8 cellular contexts compared by ENCODE assay signal in the genomic region with DNA sequence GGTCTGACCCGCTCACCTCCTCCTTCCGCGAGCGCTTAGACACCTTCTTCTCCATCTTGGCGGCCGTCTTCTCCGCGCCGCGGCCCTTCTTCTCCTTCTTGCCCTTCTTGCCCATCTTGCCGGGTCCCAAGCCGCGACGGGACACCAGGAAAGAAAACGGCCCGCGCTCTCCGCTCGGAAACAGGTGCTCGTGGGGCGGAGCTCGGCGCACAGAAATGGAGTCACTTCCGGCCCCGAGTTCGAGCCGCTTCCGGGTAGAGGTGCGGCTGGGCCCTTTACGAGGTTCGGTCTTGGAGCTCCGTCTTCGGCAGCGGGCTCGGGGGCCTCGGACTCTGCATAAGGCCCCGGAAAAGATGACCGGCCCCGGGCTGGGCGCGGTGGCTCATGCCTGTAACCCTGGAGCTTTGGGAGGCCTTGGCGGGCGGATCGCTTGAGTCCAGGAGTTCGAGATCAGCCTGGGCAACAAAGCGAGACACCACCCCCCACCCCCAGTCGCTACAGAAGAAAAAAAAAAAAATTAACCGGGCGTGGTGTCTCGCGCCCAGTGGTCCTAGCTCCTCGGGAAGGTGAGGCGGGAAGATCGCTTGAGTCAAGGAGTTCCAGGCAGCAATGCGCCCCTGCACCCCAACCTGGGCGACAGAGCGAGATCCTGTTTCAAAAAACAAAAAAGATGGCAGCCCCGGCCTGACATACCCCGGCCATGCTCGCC. TPM values are rescaled to one million over a fixed set of nuclear protein-coding genes. Genes with fewer than 3 reads are reported as not detected.
DNase-seq lines count a peak whose midpoint lies in the region; ATAC-seq and TF ChIP-seq lines count a peak whose summit lies in the region.

Gene KLHDC4, minus strand, starts transcription at position 211 of the 709 bp plus-strand sequence. Its CDS starts 96 bp downstream, at position 115.

- H3K36me3 ChIP-seq in CD4-positive, CD25-positive, alpha-beta regulatory T cell (ENCODE audit: control insufficient read depth, insufficient read depth, low read length), result peaks cover 28% of the 10 kb centered on the region
- peaks cover 8 to 24% of the 10 kb centered on the region in 2 donors for H3K36me3 ChIP-seq in mucosa of rectum (ENCODE audit: control insufficient read depth in 2 of 2, insufficient read depth in 2 of 2, low read length in 2 of 2)

- H3K4me1 Mint-ChIP-seq in CD4-positive, CD25-positive, alpha-beta regulatory T cell, result peaks cover 11 to 47% (median 32%) of the 10 kb centered on the region in 4 donors

- peaks cover 15% of the 10 kb centered on the region for H3K27me3 Mint-ChIP-seq in CD4-positive, CD25-positive, alpha-beta regulatory T cell

- no peaks in the 10 kb centered on the region for H3K9me3 ChIP-seq in CD4-positive, CD25-positive, alpha-beta regulatory T cell (ENCODE audit: control insufficient read depth in 2 of 2, low read length in 2 of 2)
- no peaks in the 10 kb centered on the region for H3K9me3 ChIP-seq in mucosa of rectum (ENCODE audit: control insufficient read depth in 2 of 2, low read length in 2 of 2)

- DNase-seq in CD4-positive, CD25-positive, alpha-beta regulatory T cell, result peak; percentile 85 to 94 (median 88)
- DNase-seq in HS-27A (ENCODE audit: low read depth), result peak; percentile 64
- peak; percentile 90 for DNase-seq in activated T-cell treated with anti-CD3 and anti-CD28 coated beads, Interleukin-2, amount 50 U/mL, for 1 hour
- peak; percentile 92 to 94 for DNase-seq in erythroblast (lab: John Stamatoyannopoulos, UW)
- peak; percentile 72 to 83 for DNase-seq in stimulated activated CD8-positive, alpha-beta memory T cell treated with anti-CD3 and anti-CD28 coated beads, Interleukin-4, amount 100 ng/mL, for 4 hours (ENCODE audit: low read depth in 2 of 2, low spot score in 1 of 2)

- H3K4me3 ChIP-seq in CD4-positive, CD25-positive, alpha-beta regulatory T cell (ENCODE audit: low read depth, low read length), result peak within 1 kb of the TSS; percentile 77
- H3K4me3 ChIP-seq in mucosa of rectum (ENCODE audit: low read length in 2 of 2), result peak within 1 kb of the TSS; percentile 90

- H3K36me3 Mint-ChIP-seq in CD4-positive, CD25-positive, alpha-beta regulatory T cell, result peaks cover 22% of the 10 kb centered on the region

- H3K4me1 ChIP-seq in CD4-positive, CD25-positive, alpha-beta regulatory T cell (ENCODE audit: control insufficient read depth, insufficient read depth, low read length, poor library complexity, severe bottlenecking), result peaks cover 28% of the 10 kb centered on the region
- peaks cover 12 to 25% of the 10 kb centered on the region in 2 donors for H3K4me1 ChIP-seq in mucosa of rectum (ENCODE audit: control insufficient read depth in 2 of 2, insufficient read depth in 2 of 2, low read length in 2 of 2)

- no peaks in the 10 kb centered on the region for H3K27me3 ChIP-seq in CD4-positive, CD25-positive, alpha-beta regulatory T cell (ENCODE audit: control insufficient read depth, insufficient read depth, low read length)
- no peaks in the 10 kb centered on the region for H3K27me3 ChIP-seq in mucosa of rectum (ENCODE audit: control insufficient read depth in 2 of 2, insufficient read depth in 2 of 2, low read length in 2 of 2)

- peak within 1 kb of the TSS; percentile 98 to 99 (median 99) for H3K27ac Mint-ChIP-seq in CD4-positive, CD25-positive, alpha-beta regulatory T cell

- ATAC-seq in CD4-positive, CD25-positive, alpha-beta regulatory T cell (ENCODE audit: low read depth in 2 of 2), result peak; percentile 80
- ATAC-seq in GM19395 (IDR thresholded peaks at IDR 0.05; ENCODE audit: unreplicated experiment), result peak; percentile 81

- H3K9me3 Mint-ChIP-seq in CD4-positive, CD25-positive, alpha-beta regulatory T cell, result no peaks in the 10 kb centered on the region

- peak within 1 kb of the TSS; percentile 89 for H3K27ac ChIP-seq in CD4-positive, CD25-positive, alpha-beta regulatory T cell (ENCODE audit: insufficient read depth, low read length, poor library complexity, severe bottlenecking)
- peak within 1 kb of the TSS; percentile 84 to 88 for H3K27ac ChIP-seq in mucosa of rectum (ENCODE audit: low read depth in 2 of 2, low read length in 2 of 2)

- peak within 1 kb of the TSS; percentile 97 to 100 (median 98) for H3K4me3 Mint-ChIP-seq in CD4-positive, CD25-positive, alpha-beta regulatory T cell

- TF ChIP-seq POLR2A in erythroblast (IDR thresholded peaks at IDR 0.05; ENCODE audit: low read length), result peak; percentile 88

- peak within 1 kb of the TSS; percentile 81 to 83 for H3K9ac ChIP-seq in mucosa of rectum (ENCODE audit: low read depth in 1 of 2, low read length in 2 of 2)

TF ChIP-seq in PFSK-1, 5 proteins besides CTCF, POLR2A, EP300 and RAD21:
- TF ChIP-seq POLR2AphosphoS5 (IDR thresholded peaks at IDR 0.05; ENCODE audit: low read depth, low read length) (peak; percentile 70), TAF1 (IDR thresholded peaks at IDR 0.05; ENCODE audit: borderline replicate concordance, insufficient read depth, low read length) (peak; percentile 91), SIN3A (IDR thresholded peaks at IDR 0.05; ENCODE audit: borderline replicate concordance, insufficient read depth, low read length) (peak; percentile 96; the same call in 1 of the 2 replicates), REST (IDR thresholded peaks at IDR 0.05; ENCODE audit: insufficient read depth in 1 of 2, low read depth in 2 of 2, low read length in 2 of 2) (peak in 1 of 2 experiments; percentile 47; a peak in 1 of 4 replicates), FOXP2 (optimal IDR thresholded peaks at IDR 0.05; ENCODE audit: borderline replicate concordance, extremely low read depth, extremely low read length, insufficient read depth) (no peak)

RNA-seq across cellular contexts. Expression of gene KLHDC4, which starts in this region (rescaled TPM):
- 104 TPM for total RNA-seq in CD4-positive, CD25-positive, alpha-beta regulatory T cell
- 10 to 100 TPM; 17.0 to 23.0 (median 17.4) TPM for polyA plus RNA-seq in CD4-positive, CD25-positive, alpha-beta regulatory T cell
- polyA plus RNA-seq in PFSK-1 (2012; ENCODE audit: insufficient read length, low read depth), result 30.7 TPM

Comparison
In these comparisons a context has a peak if more than half of its experiments do, and no peak if none do; other contexts are left out.
1. Peak in every context shown above with its lines: DNase-seq, ATAC-seq, H3K4me3 ChIP-seq and H3K27ac ChIP-seq.